12 cellular contexts compared by ENCODE assay signal in genomic region chr15:60399931-60400330, GRCh38. TPM values are rescaled to one million over a fixed set of nuclear protein-coding genes. Genes with fewer than 3 reads are reported as not detected.
DNase-seq lines count a peak whose midpoint lies in the region; ATAC-seq, FAIRE-seq and TF ChIP-seq lines count a peak whose summit lies in the region.
"Had no signal": no experiment of that assay in that cellular context is flagged by ENCODE, and none has a peak within 500 bp of the region (broad histone marks: within the 10 kb centered on the region; RNA-seq: fewer than 3 reads in every experiment).

No MANE protein-coding gene starts in this region.

- no peaks in the 10 kb centered on the region for H3K9me3 Mint-ChIP-seq in T-cell
- H3K9me3 Mint-ChIP-seq: activated naive CD4-positive, alpha-beta T cell treated with anti-CD3 and anti-CD28 coated beads, Interleukin-2, amount 50 U/mL, for 24 hours had no signal

- peaks cover 30 to 33% (median 31%) of the 10 kb centered on the region in 3 donors for H3K4me1 Mint-ChIP-seq in T-cell

- H3K4me3 Mint-ChIP-seq in T-cell, result peak overlapping the region in 1 of 3 donors; percentile 84

- no peaks in the 10 kb centered on the region for H3K9me2 ChIP-seq in HCT116 (ENCODE audit: insufficient read depth)

- TF ChIP-seq POLR2A in HCT116 (IDR thresholded peaks at IDR 0.05; ENCODE audit: borderline replicate concordance, extremely low read depth, insufficient read depth, insufficient read length), result no peak

- intact Hi-C loops in HCT116 (cut with micrococcal nuclease), result no loop called here

- H3K27me3 ChIP-seq in HCT116 (ENCODE audit: insufficient read depth, low read length) (no peaks in the 10 kb centered on the region), foreskin keratinocyte (no peaks in the 10 kb centered on the region), subcutaneous abdominal adipose tissue (ENCODE audit: control insufficient read depth in 5 of 5, insufficient read depth in 4 of 5, low read length in 5 of 5) (no peaks in the 10 kb centered on the region)

- H3K4me1 ChIP-seq in HCT116 (ENCODE audit: control insufficient read depth in 1 of 2, insufficient read depth in 2 of 2, low read length in 2 of 2), result peaks cover 44 to 68% of the 10 kb centered on the region in 2 experiments
- peaks cover 23% of the 10 kb centered on the region for H3K4me1 ChIP-seq in foreskin keratinocyte
- peaks cover 9 to 41% (median 36%) of the 10 kb centered on the region in 5 donors for H3K4me1 ChIP-seq in subcutaneous abdominal adipose tissue (ENCODE audit: control insufficient read depth in 5 of 5, insufficient read depth in 5 of 5, low read length in 5 of 5)

- CTCF ChIA-PET in HCT116 (lab: Charles Lee), result no interaction called here
- CTCF ChIA-PET in T-cell (lab: Charles Lee), result interaction anchor here in 1 of 2 donors (0.9 kb wide), 1 partner anchor 245 kb away, joined by 3 read pairs; no protein-coding TSS in a partner anchor

- ATAC-seq in HCT116 (no peak), T-cell (replicated peaks in 1 of 4) (no peak), foreskin keratinocyte (peak; percentile 11)

- peak overlapping the region; percentile 96; the same call in 1 of the 2 replicates for H3K27ac ChIP-seq in HCT116 (ENCODE audit: low read depth, low read length)
- peak overlapping the region; percentile 89 for H3K27ac ChIP-seq in foreskin keratinocyte
- H3K27ac ChIP-seq in subcutaneous abdominal adipose tissue (ENCODE audit: low read depth, low read length), result peak overlapping the region; percentile 99
- H3K27ac ChIP-seq: WERI-Rb-1 had no signal

- H3K4me3 ChIP-seq in HCT116 (replicated peaks in 1 of 2; ENCODE audit: low read depth in 1 of 2, low read length in 2 of 2) (peak overlapping the region in 1 of 2 experiments; percentile 61; a peak in 1 of 4 replicates), subcutaneous abdominal adipose tissue (ENCODE audit: low read depth in 1 of 5, low read length in 5 of 5) (no peak overlapping the region)

- H3K79me2 ChIP-seq in HCT116 (ENCODE audit: insufficient read depth, low read length), result peaks cover 28% of the 10 kb centered on the region

- peaks cover 0 to 4% of the 10 kb centered on the region in 2 donors for H3K27me3 Mint-ChIP-seq in T-cell
- H3K27me3 Mint-ChIP-seq: activated naive CD4-positive, alpha-beta T cell treated with anti-CD3 and anti-CD28 coated beads, Interleukin-2, amount 50 U/mL, for 24 hours had no signal

- no peak for DNase-seq in HCT116 (ENCODE audit: low read depth, low spot score)
- no peak for DNase-seq in T-cell
- DNase-seq in foreskin keratinocyte, result peak; percentile 70 to 91
- no peak for DNase-seq in superior temporal gyrus (ENCODE audit: extremely low spot score)
- no peak for DNase-seq in GM19239 (ENCODE audit: insufficient read length, low spot score)
- no peak for DNase-seq in NCI-H524 (lab: John Stamatoyannopoulos, UW)
- no peak for DNase-seq in NCI-H82 (lab: John Stamatoyannopoulos, UW)
- DNase-seq: NCI-H524 treated with DMSO at 0.1 percent for 48 hours; stimulated activated CD4-positive, alpha-beta T cell treated with anti-CD3 and anti-CD28 coated beads, Interleukin-15, amount 100 ng/mL, for 24 hours; WERI-Rb-1 had no signal

- H3K9ac ChIP-seq in HCT116 (ENCODE audit: low read length) (peak overlapping the region; percentile 97), subcutaneous abdominal adipose tissue (ENCODE audit: low read length in 5 of 5) (peak overlapping the region in 1 of 5 donors; percentile 43)

- H2AFZ ChIP-seq in HCT116 (ENCODE audit: low read depth, low read length, poor library complexity, severe bottlenecking), result no peak overlapping the region

- peaks cover 11% of the 10 kb centered on the region for H3K36me3 Mint-ChIP-seq in T-cell
- H3K36me3 Mint-ChIP-seq: activated naive CD4-positive, alpha-beta T cell treated with anti-CD3 and anti-CD28 coated beads, Interleukin-2, amount 50 U/mL, for 24 hours had no signal

- RAD21 ChIA-PET in HCT116 (lab: Charles Lee; ENCODE audit: low non-redundant PET in 1 of 2, low total read pairs in 2 of 2, uncharacterized antibody in 2 of 2, unreplicated experiment in 2 of 2), result interaction anchor here in 1 of 2 experiments (0.9 kb wide), 1 partner anchor 25 kb away, joined by 3 read pairs; no protein-coding TSS in a partner anchor

- peak overlapping the region; percentile 92 for H3K4me2 ChIP-seq in HCT116 (ENCODE audit: low read length)

- H3K36me3 ChIP-seq in HCT116 (ENCODE audit: control insufficient read depth in 1 of 2, insufficient read depth in 2 of 2, low read length in 2 of 2), result peaks cover 2 to 21% of the 10 kb centered on the region in 2 experiments
- peaks cover 4 to 13% (median 7%) of the 10 kb centered on the region in 5 donors for H3K36me3 ChIP-seq in subcutaneous abdominal adipose tissue (ENCODE audit: control insufficient read depth in 5 of 5, insufficient read depth in 5 of 5, low read length in 5 of 5)
- H3K36me3 ChIP-seq: WERI-Rb-1 had no signal

- no TSS peak for BruUV-seq in HCT116 (replicated peaks; lab: Mats Ljungman, UMichigan)

- FAIRE-seq in GM19239 (lab: Jason Lieb, UNC), result no peak

- POLR2A ChIA-PET in HCT116 (lab: Charles Lee) (no interaction called here), T-cell (lab: Charles Lee) (no interaction called here)

- no peaks in the 10 kb centered on the region for H4K20me1 ChIP-seq in HCT116 (ENCODE audit: insufficient read depth)

- H3K9me3 ChIP-seq in HCT116 (ENCODE audit: control insufficient read depth in 1 of 2, insufficient read depth in 1 of 2, low read depth in 1 of 2, low read length in 2 of 2) (no peaks in the 10 kb centered on the region), subcutaneous abdominal adipose tissue (ENCODE audit: control insufficient read depth in 5 of 5, low read length in 5 of 5) (no peaks in the 10 kb centered on the region)

- no peak for TF ChIP-seq CTCF in HCT116 (IDR thresholded peaks at IDR 0.05 in 2 of 3, conservative IDR thresholded peaks at IDR 0.05 in 1 of 3; ENCODE audit: borderline replicate concordance in 1 of 3, insufficient read depth in 1 of 3, low read depth in 2 of 3, low read length in 2 of 3)
- TF ChIP-seq CTCF in foreskin keratinocyte (conservative IDR thresholded peaks at IDR 0.05), result no peak

- no peak for TF ChIP-seq RAD21 in HCT116 (IDR thresholded peaks at IDR 0.05; ENCODE audit: low read depth)

- peak overlapping the region; percentile 91 to 96 for H3K27ac Mint-ChIP-seq in T-cell

TF ChIP-seq in HCT116, 20 proteins besides CTCF, POLR2A, EP300 and RAD21:
- no peak for TF ChIP-seq SP1 (IDR thresholded peaks at IDR 0.05; ENCODE audit: low read depth)
- TF ChIP-seq MAX (IDR thresholded peaks at IDR 0.05), result no peak
- no peak for TF ChIP-seq ZNF274 (IDR thresholded peaks at IDR 0.05; ENCODE audit: low read depth, low read length)
- no peak for TF ChIP-seq CBX3 (IDR thresholded peaks at IDR 0.05; ENCODE audit: low read depth)
- no peak for TF ChIP-seq CEBPB (IDR thresholded peaks at IDR 0.05; ENCODE audit: low read depth)
- no peak for TF ChIP-seq POLR2AphosphoS5 (IDR thresholded peaks at IDR 0.05; ENCODE audit: low read depth, low read length)
- no peak for TF ChIP-seq EZH2 (IDR thresholded peaks at IDR 0.05)
- no peak for TF ChIP-seq ATF3 (IDR thresholded peaks at IDR 0.05)
- no peak for TF ChIP-seq JUND (IDR thresholded peaks at IDR 0.05)
- TF ChIP-seq SRF (IDR thresholded peaks at IDR 0.05; ENCODE audit: low read depth), result no peak
- no peak for TF ChIP-seq ZFX (IDR thresholded peaks at IDR 0.05)
- TF ChIP-seq ELF1 (IDR thresholded peaks at IDR 0.05; ENCODE audit: borderline replicate concordance, low read depth), result no peak

RNA-seq across cellular contexts. Expression of gene ANXA2, which starts 2.1 kb away (rescaled TPM):
- total RNA-seq in HCT116 (2021; ENCODE audit: unreplicated experiment) (1,298 TPM), T-cell (100 to 1,000 TPM in 4 of 5 donors, 10 to 100 TPM in 1; 59.4 to 223 (median 159) TPM), foreskin keratinocyte (7,195 and 7,994 TPM in 2 replicates)
- polyA plus RNA-seq in HCT116 (2012), result 1,797 and 1,965 TPM in 2 replicates
- polyA plus RNA-seq in foreskin keratinocyte, result 7,399 and 7,770 TPM in 2 replicates

Comparison
In these comparisons a context has a peak if more than half of its experiments do, and no peak if none do; other contexts are left out.
1. DNase-seq: peak in foreskin keratinocyte (2 of 2); none in HCT116 (single experiment), T-cell (0 of 34), superior temporal gyrus (single experiment), GM19239 (single experiment), NCI-H524 (0 of 2) and NCI-H82 (single experiment).
2. Peak in every context shown above with its lines, with median percentiles within 50 percentile points of each other: H3K27ac ChIP-seq.